ENCODE assay signal across 8 cellular contexts in genomic region chr19:8831373-8831772, GRCh38. TPM values are rescaled to one million over a fixed set of nuclear protein-coding genes. Genes with fewer than 3 reads are reported as not detected.
DNase-seq lines count a peak whose midpoint lies in the region; ATAC-seq, FAIRE-seq and TF ChIP-seq lines count a peak whose summit lies in the region.

No MANE protein-coding gene starts in this region.

- no peak for TF ChIP-seq CTCF in K562 (IDR thresholded peaks at IDR 0.05 in 2 of 3, conservative IDR thresholded peaks at IDR 0.05 in 1 of 3; ENCODE audit: insufficient read depth in 2 of 3, low read depth in 1 of 3, low read length in 3 of 3)
- TF ChIP-seq CTCF in mesothelial cell of epicardium (IDR thresholded peaks at IDR 0.05; ENCODE audit: unreplicated experiment), result no peak
- TF ChIP-seq CTCF in vagina (IDR thresholded peaks at IDR 0.05), result no peak

- WGBS in right cardiac atrium, result 51% methylated on average over 6 of the region's 6 CpGs
- 49% methylated on average over 4 of the region's 6 CpGs for WGBS in K562 (ENCODE audit: insufficient coverage, low coverage, missing lambda C conversion rate)

- H3K36me3 ChIP-seq in K562 (ENCODE audit: control insufficient read depth, insufficient read depth, low read length), result peaks cover 17% of the 10 kb centered on the region; the same call in 2 of the 3 replicates
- H3K36me3 ChIP-seq in vagina, result peaks cover 0 to 3% of the 10 kb centered on the region in 2 donors

- H3K4me2 ChIP-seq in K562 (ENCODE audit: insufficient read depth, low read length), result peak overlapping the region; percentile 75

- POLR2A ChIA-PET in K562 (lab: Yijun Ruan, JAX), result interaction anchor here (0.6 to 1.1 kb wide), 4 partner anchors 10 to 1287 kb away, joined by 3 to 5 read pairs (median 4); no protein-coding TSS in a partner anchor

- TSS peak; percentile 60 for BruUV-seq in K562 (replicated peaks; lab: Mats Ljungman, UMichigan)

- peak overlapping the region; percentile 98 for H2AFZ ChIP-seq in K562 (ENCODE audit: low read depth, low read length)

- peak overlapping the region; percentile 95 for H3K27ac Mint-ChIP-seq in mesothelial cell of epicardium

- no peak for TF ChIP-seq EP300 in K562 (IDR thresholded peaks at IDR 0.05; ENCODE audit: low read length)

- peaks cover 27% of the 10 kb centered on the region for H3K36me3 Mint-ChIP-seq in mesothelial cell of epicardium

- H3K4me3 ChIP-seq in right cardiac atrium (ENCODE audit: low read length), result peak overlapping the region; percentile 86
- H3K4me3 ChIP-seq in K562, result peak overlapping the region; percentile 66
- H3K4me3 ChIP-seq in vagina, result peak overlapping the region; percentile 51 to 84

- H3K79me2 ChIP-seq in K562 (ENCODE audit: control insufficient read depth, insufficient read depth, low read length), result no peaks in the 10 kb centered on the region

- peaks cover 13% of the 10 kb centered on the region for H3K9me3 Mint-ChIP-seq in mesothelial cell of epicardium

- H3K4me1 ChIP-seq in right cardiac atrium (ENCODE audit: control insufficient read depth, insufficient read depth, low read length) (peaks cover 1% of the 10 kb centered on the region), K562 (replicated peaks in 1 of 2; ENCODE audit: control insufficient read depth in 2 of 2, insufficient read depth in 2 of 2, low read length in 2 of 2) (peaks cover 10% of the 10 kb centered on the region in 2 experiments; a peak in 3 of 5 replicates), vagina (peaks cover 8% of the 10 kb centered on the region)

- no peaks in the 10 kb centered on the region for H3K9me3 ChIP-seq in right cardiac atrium (ENCODE audit: control insufficient read depth, low read length)
- H3K9me3 ChIP-seq in K562 (replicated peaks; ENCODE audit: control insufficient read depth, insufficient read depth, low read depth, low read length), result no peaks in the 10 kb centered on the region
- no peaks in the 10 kb centered on the region for H3K9me3 ChIP-seq in vagina

- ATAC-seq in right cardiac atrium (no peak), Right ventricle myocardium inferior (no peak), K562 (no peak), GM19023 (IDR thresholded peaks at IDR 0.05; ENCODE audit: unreplicated experiment) (no peak)

- no peak for TF ChIP-seq RAD21 in K562 (CRISPR knock-in tag; conservative IDR thresholded peaks at IDR 0.05 in 1 of 2, IDR thresholded peaks at IDR 0.05 in 1 of 2)

- peak overlapping the region; percentile 86 for H3K4me3 Mint-ChIP-seq in mesothelial cell of epicardium

- DNase-seq in right cardiac atrium, result no peak
- no peak for DNase-seq in Right ventricle myocardium inferior (ENCODE audit: missing footprints)
- peak in 1 of 4 experiments; percentile 12 for DNase-seq in K562 (ENCODE audit: extremely low read depth in 1 of 4, low spot score in 3 of 4)
- no peak for DNase-seq in mesothelial cell of epicardium (ENCODE audit: low spot score in 2 of 2, unreplicated experiment in 2 of 2)
- DNase-seq in vagina (ENCODE audit: extremely low spot score in 2 of 2), result no peak
- no peak for DNase-seq in HTR-8/SVneo (ENCODE audit: insufficient read length, low spot score)
- no peak for DNase-seq in mesenteric fat pad (ENCODE audit: low spot score)

- in situ Hi-C loops in K562 (cut with MboI), result no loop called here

- H3K27me3 Mint-ChIP-seq in mesothelial cell of epicardium (ENCODE audit: low read depth), result no peaks in the 10 kb centered on the region

- H3K27ac ChIP-seq in right cardiac atrium (ENCODE audit: low read length) (no peak overlapping the region), K562 (ENCODE audit: extremely low read depth, low read depth, low read length) (peak overlapping the region; percentile 97), vagina (peak overlapping the region; percentile 86)

- no peaks in the 10 kb centered on the region for H3K9me1 ChIP-seq in K562 (ENCODE audit: control insufficient read depth, insufficient read depth, low read length)

- FAIRE-seq in K562 (lab: Jason Lieb, UNC), result peak; percentile 67
- FAIRE-seq in HTR-8/SVneo (lab: Jason Lieb, UNC), result no peak

- H4K20me1 ChIP-seq in K562 (replicated peaks; ENCODE audit: control insufficient read depth, insufficient read depth, low read length), result no peaks in the 10 kb centered on the region

- intact Hi-C loops in right cardiac atrium (cut with DNase I), result no loop called here
- intact Hi-C loops in Right ventricle myocardium inferior (cut with DNase I), result loop anchor here (5.0 to 10.0 kb wide), 2 partner anchors 491 to 963 kb away; partner anchors contain the start of gene ZNF559
- intact Hi-C loops in K562 (cut with micrococcal nuclease), result no loop called here
- intact Hi-C loops in vagina (cut with DNase I), result loop anchor here (5.0 kb wide), 1 partner anchor 961 kb away; no protein-coding TSS in a partner anchor

- peaks cover 9% of the 10 kb centered on the region for H3K4me1 Mint-ChIP-seq in mesothelial cell of epicardium

- H3K27me3 ChIP-seq in right cardiac atrium (ENCODE audit: control insufficient read depth, insufficient read depth), result no peaks in the 10 kb centered on the region
- no peaks in the 10 kb centered on the region for H3K27me3 ChIP-seq in K562 (ENCODE audit: control insufficient read depth in 2 of 2, insufficient read depth in 2 of 2, low read length in 2 of 2)
- no peaks in the 10 kb centered on the region for H3K27me3 ChIP-seq in vagina

- CTCF ChIA-PET in K562 (lab: Yijun Ruan, JAX; ENCODE audit: low intra/inter-chr PET ratio), result no interaction called here

- TF ChIP-seq POLR2A in K562 (conservative IDR thresholded peaks at IDR 0.05) (no peak), vagina (IDR thresholded peaks at IDR 0.05) (no peak)

- H3K9ac ChIP-seq in K562 (ENCODE audit: insufficient read depth in 1 of 2, low read depth in 2 of 2, low read length in 2 of 2), result peak overlapping the region; percentile 88 to 98; a peak in 3 of 4 replicates

TF ChIP-seq in K562, 482 proteins besides CTCF, POLR2A, EP300 and RAD21 (continues in another document):
- TF ChIP-seq ZNF668 (CRISPR knock-in tag; IDR thresholded peaks at IDR 0.05) (no peak), ARID2 (IDR thresholded peaks at IDR 0.05) (no peak), SMAD2 (IDR thresholded peaks at IDR 0.05; ENCODE audit: low read depth, low read length) (no peak), PRMT5 (CRISPR knock-in tag; IDR thresholded peaks at IDR 0.05) (no peak), TCFL5 (CRISPR knock-in tag; conservative IDR thresholded peaks at IDR 0.05) (no peak)

RNA-seq across cellular contexts. Expression of gene ZNF558, which starts 0.7 kb away (rescaled TPM):
- 10 to 100 TPM; 13.6 to 15.1 (median 14.6) TPM for total RNA-seq in right cardiac atrium
- 7.2 TPM for polyA plus RNA-seq in right cardiac atrium
- 8.8 TPM for total RNA-seq in Right ventricle myocardium inferior
- 67.2 and 73.0 TPM in 2 replicates for total RNA-seq in K562 (2011; cell fraction: chromatin; rRNA removed; ENCODE audit: low replicate concordance)
- 48.5 and 58.3 TPM in 2 replicates for total RNA-seq in K562 (2011; cell fraction: nucleolus; rRNA removed)
- 50.6 and 56.5 TPM in 2 replicates for total RNA-seq in K562 (2011; cell fraction: nucleoplasm; rRNA removed)
- 17.1 and 20.0 TPM in 2 replicates for total RNA-seq in K562 (2014; rRNA removed)
- total RNA-seq in K562 (2014; rRNA removed; fragmentation: Illumina TruSeq; extraction: Trizol), result 21.4 and 22.9 TPM in 2 replicates
- 16.7 and 17.6 TPM in 2 replicates for total RNA-seq in K562 (2015; rRNA removed; fragmentation: Illumina TruSeq; extraction: Trizol)
- total RNA-seq in K562 (2021), result 22.9 and 24.0 TPM in 2 replicates
- 41.8 and 47.6 TPM in 2 replicates for polyA plus RNA-seq in K562 (2011; rRNA removed)
- 19.0 and 19.7 TPM in 2 replicates for polyA plus RNA-seq in K562 (2011; cell fraction: cytosol; rRNA removed)
- 121 and 135 TPM in 2 replicates for polyA plus RNA-seq in K562 (2011; cell fraction: nucleus; rRNA removed)
- 13.5 and 26.1 TPM in 2 replicates for polyA plus RNA-seq in K562 (2012)
- polyA plus RNA-seq in K562 (2014; fragmentation: Illumina TruSeq; extraction: Trizol), result 21.2 and 21.8 TPM in 2 replicates
- 1 to 10 TPM; 5.4 to 5.5 TPM for polyA plus RNA-seq in K562 (2014; fragmentation: Nextera tagmentation; extraction: Ambion mirVana)
- polyA plus RNA-seq in K562 (2014; rRNA removed), result 20.3 and 21.2 TPM in 2 replicates
- polyA minus RNA-seq in K562 (2011; rRNA and poly(A)+ RNA removed), result 33.3 and 42.2 TPM in 2 replicates
- 23.2 and 25.2 TPM in 2 replicates for polyA minus RNA-seq in K562 (2011; cell fraction: cytosol; rRNA and poly(A)+ RNA removed)
- 57.2 and 68.4 TPM in 2 replicates for polyA minus RNA-seq in K562 (2011; cell fraction: nucleus; rRNA and poly(A)+ RNA removed)
- total RNA-seq in mesothelial cell of epicardium, result 81.2 to 83.7 TPM (median 81.4 TPM) in 3 replicates
- 23.8 TPM for total RNA-seq in vagina
- 18.5 TPM for total RNA-seq in mesenteric fat pad

RNA-seq across cellular contexts. Expression of gene MBD3L1, which starts 0.8 kb away (rescaled TPM):
- total RNA-seq in right cardiac atrium, result not detected
- not detected for polyA plus RNA-seq in right cardiac atrium
- total RNA-seq in Right ventricle myocardium inferior, result not detected
- total RNA-seq in K562 (2011; cell fraction: chromatin; rRNA removed; ENCODE audit: low replicate concordance), result not detected in 2 replicates
- total RNA-seq in K562 (2011; cell fraction: nucleolus; rRNA removed), result not detected in 2 replicates
- total RNA-seq in K562 (2011; cell fraction: nucleoplasm; rRNA removed), result not detected in 2 replicates
- total RNA-seq in K562 (2014; rRNA removed), result not detected in 2 replicates
- total RNA-seq in K562 (2014; rRNA removed; fragmentation: Illumina TruSeq; extraction: Trizol), result not detected in 2 replicates
- not detected in 2 replicates for total RNA-seq in K562 (2015; rRNA removed; fragmentation: Illumina TruSeq; extraction: Trizol)
- total RNA-seq in K562 (2021), result not detected in 2 replicates
- not detected in 2 replicates for polyA plus RNA-seq in K562 (2011; rRNA removed)
- not detected in 2 replicates for polyA plus RNA-seq in K562 (2011; cell fraction: cytosol; rRNA removed)
- not detected in 2 replicates for polyA plus RNA-seq in K562 (2011; cell fraction: nucleus; rRNA removed)
- polyA plus RNA-seq in K562 (2012), result not detected in 2 replicates
- not detected in 2 replicates for polyA plus RNA-seq in K562 (2014; fragmentation: Illumina TruSeq; extraction: Trizol)
- not detected for polyA plus RNA-seq in K562 (2014; fragmentation: Nextera tagmentation; extraction: Ambion mirVana)
- polyA plus RNA-seq in K562 (2014; rRNA removed), result not detected in 2 replicates
- polyA minus RNA-seq in K562 (2011; rRNA and poly(A)+ RNA removed), result not detected in 2 replicates
- polyA minus RNA-seq in K562 (2011; cell fraction: cytosol; rRNA and poly(A)+ RNA removed), result not detected in 2 replicates
- polyA minus RNA-seq in K562 (2011; cell fraction: nucleus; rRNA and poly(A)+ RNA removed), result not detected in 2 replicates
- total RNA-seq in mesothelial cell of epicardium, result not detected in 3 replicates
- total RNA-seq in vagina, result not detected
- not detected for total RNA-seq in mesenteric fat pad

Comparison
In these comparisons a context has a peak if more than half of its experiments do, and no peak if none do; other contexts are left out.
1. intact Hi-C loops: an anchor here in Right ventricle myocardium inferior (5.0 to 10.0 kb wide) and vagina (5.0 kb wide); none called in right cardiac atrium and K562.